In genomic region chr2:106638609-106639008, GRCh38 we compare ENCODE assay signal across 17 cellular contexts.
"Had no signal": no experiment of that assay in that cellular context is flagged by ENCODE, and none has a peak within 500 bp of the region (broad histone marks: within the 10 kb centered on the region; RNA-seq: fewer than 3 reads in every experiment).

No MANE protein-coding gene starts in this region.

- DNase-seq: activated B cell treated with CpG ODN at 0.5 μM for 24 hours; activated CD4-positive, alpha-beta T cell treated with anti-CD3 and anti-CD28 coated beads for 36 hours; activated CD4-positive, alpha-beta T cell treated with anti-CD3 and anti-CD28 coated beads, Interleukin-2, amount 50 U/mL, for 48 hours; activated CD8-positive, alpha-beta memory T cell treated with anti-CD3 and anti-CD28 coated beads, Interleukin-2, amount 50 U/mL, for 48 hours; activated naive CD4-positive, alpha-beta T cell treated with anti-CD3 and anti-CD28 coated beads for 36 hours; activated naive CD8-positive, alpha-beta T cell treated with anti-CD3 and anti-CD28 coated beads, Interleukin-2, amount 10 ng/mL, durations not matched to agents 7 days and 5 days; activated T-cell treated with anti-CD3 and anti-CD28 coated beads, Interleukin-2, amount 50 U/mL, for 48 hours; amniotic stem cell; effector memory CD4-positive, alpha-beta T cell; glutamatergic neuron; left ventricle myocardium inferior; naive thymus-derived CD8-positive, alpha-beta T cell; stimulated activated CD4-positive, alpha-beta T cell treated with anti-CD3 and anti-CD28 coated beads, Interleukin-15, amount 100 ng/mL, for 24 hours; stomach; testis had no signal

- H3K9me3 ChIP-seq: breast epithelium, left ventricle myocardium inferior, stomach, testis had no signal

- H3K4me3 ChIP-seq: breast epithelium, left ventricle myocardium inferior, stomach, testis had no signal

- H3K36me3 ChIP-seq: breast epithelium, left ventricle myocardium inferior, stomach had no signal

- H3K27me3 ChIP-seq: breast epithelium, stomach, testis had no signal

- H3K4me1 ChIP-seq: breast epithelium, left ventricle myocardium inferior, stomach, testis had no signal

- ATAC-seq: activated CD4-positive, alpha-beta T cell treated with anti-CD3 and anti-CD28 coated beads for 36 hours; naive thymus-derived CD8-positive, alpha-beta T cell; stimulated activated memory B cell treated with anti-CD40 and anti-IgM and Interleukin-4, amounts not matched to agents 10 μg/mL and 1 μg/mL and 100 μg/mL, for 72 hours had no signal

- H3K27ac ChIP-seq: breast epithelium, left ventricle myocardium inferior, stomach, testis had no signal
